In the genomic region with DNA sequence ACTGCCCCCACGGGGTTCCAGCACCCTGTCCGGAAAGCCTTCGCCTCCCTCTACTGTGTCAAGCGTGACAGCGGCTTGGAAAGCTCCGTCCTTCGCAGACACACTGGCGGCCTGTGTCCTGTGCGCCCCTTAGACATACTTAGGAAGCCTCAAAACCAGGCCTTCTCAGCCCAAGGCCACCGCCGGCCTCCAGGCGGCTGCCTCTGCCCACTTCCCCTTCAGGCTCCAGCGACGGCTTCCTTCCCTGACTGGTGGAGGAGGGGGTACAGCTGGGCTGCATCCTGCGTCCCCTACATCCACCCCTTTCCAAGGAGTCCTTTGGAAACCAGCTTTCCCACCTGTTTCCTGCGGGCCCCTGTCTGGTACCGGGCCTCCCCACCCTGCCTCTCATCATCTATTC, we compare ENCODE assay signal across 12 cellular contexts. TPM values are rescaled to one million over a fixed set of nuclear protein-coding genes. Genes with fewer than 3 reads are reported as not detected.
A peak's percentile ranks its signal among the peaks of the same experiment; 100 is the strongest.
DNase-seq lines count a peak whose midpoint lies in the region; ATAC-seq and TF ChIP-seq lines count a peak whose summit lies in the region.
"Had no signal": no experiment of that assay in that cellular context is flagged by ENCODE, and none has a peak within 500 bp of the region (broad histone marks: within the 10 kb centered on the region; RNA-seq: fewer than 3 reads in every experiment).

No MANE protein-coding gene starts in this region.

- TF ChIP-seq CTCF in CD14-positive monocyte (IDR thresholded peaks at IDR 0.05) (no peak), natural killer cell (IDR thresholded peaks at IDR 0.05) (no peak)

- DNase-seq in CD14-positive monocyte (ENCODE audit: low spot score): no peak
- DNase-seq in H7: peak; percentile 51
- DNase-seq in activated CD8-positive, alpha-beta memory T cell treated with anti-CD3 and anti-CD28 coated beads, Interleukin-2, amount 10 ng/mL, durations not matched to agents 7 days and 5 days: peak; percentile 34
- no peak for DNase-seq in natural killer cell
- DNase-seq in DMS 273 treated with DMSO at 0.1 percent for 48 hours (lab: John Stamatoyannopoulos, UW): no peak
- DNase-seq in NCI-H524 treated with DMSO at 0.1 percent for 48 hours (lab: John Stamatoyannopoulos, UW): no peak
- DNase-seq: NCI-H1092, NCI-H510A treated with DMSO at 0.1 percent for 48 hours had no signal

- ATAC-seq in activated CD8-positive, alpha-beta memory T cell treated with anti-CD3 and anti-CD28 coated beads, Interleukin-2, amount 10 ng/mL, durations not matched to agents 7 days and 5 days: no peak
- ATAC-seq in natural killer cell: peak; percentile 36 to 61 (median 53)
- no peak for ATAC-seq in GM21723 (IDR thresholded peaks at IDR 0.05; ENCODE audit: unreplicated experiment)
- no peak for ATAC-seq in HG03378 (IDR thresholded peaks at IDR 0.05; ENCODE audit: unreplicated experiment)
- ATAC-seq: heart left ventricle had no signal

- H3K4me3 ChIP-seq in H7 (ENCODE audit: insufficient read depth, low read depth, low read length): no peak overlapping the region
- H3K4me3 ChIP-seq: skin epidermis had no signal

- H3K36me3 ChIP-seq in H7 (replicated peaks; ENCODE audit: control insufficient read depth, insufficient read depth, low read length): no peaks in the 10 kb centered on the region
- H3K36me3 ChIP-seq: heart left ventricle had no signal

- intact Hi-C loops in CD14-positive monocyte (cut with micrococcal nuclease) (no loop called here), natural killer cell (cut with micrococcal nuclease) (loop anchor here (5.0 kb wide), 1 partner anchor 109 kb away; no protein-coding TSS in a partner anchor)

- H3K27ac Mint-ChIP-seq in CD14-positive monocyte: peak overlapping the region; percentile 33 to 93 (median 84)
- no peak overlapping the region for H3K27ac Mint-ChIP-seq in activated CD8-positive, alpha-beta memory T cell treated with anti-CD3 and anti-CD28 coated beads, Interleukin-2, amount 10 ng/mL, durations not matched to agents 7 days and 5 days
- peak overlapping the region in 1 of 2 donors; percentile 74 for H3K27ac Mint-ChIP-seq in natural killer cell

- peaks cover 10 to 14% of the 10 kb centered on the region in 2 donors for H3K36me3 Mint-ChIP-seq in CD14-positive monocyte
- no peaks in the 10 kb centered on the region for H3K36me3 Mint-ChIP-seq in activated CD8-positive, alpha-beta memory T cell treated with anti-CD3 and anti-CD28 coated beads, Interleukin-2, amount 10 ng/mL, durations not matched to agents 7 days and 5 days
- no peaks in the 10 kb centered on the region for H3K36me3 Mint-ChIP-seq in natural killer cell

- H3K27me3 ChIP-seq in H7 (ENCODE audit: control insufficient read depth, insufficient read depth, low read length): no peaks in the 10 kb centered on the region

- H3K4me3 Mint-ChIP-seq in CD14-positive monocyte (peak overlapping the region; percentile 55 to 80), natural killer cell (no peak overlapping the region)
- no peak overlapping the region for H3K4me3 Mint-ChIP-seq in activated CD8-positive, alpha-beta memory T cell treated with anti-CD3 and anti-CD28 coated beads, Interleukin-2, amount 10 ng/mL, durations not matched to agents 7 days and 5 days

- H3K27me3 Mint-ChIP-seq in CD14-positive monocyte (ENCODE audit: low read depth in 3 of 3) (peaks cover 4 to 11% (median 10%) of the 10 kb centered on the region in 3 donors), natural killer cell (ENCODE audit: low read depth in 2 of 2) (peaks cover 7 to 15% of the 10 kb centered on the region in 2 donors)
- H3K27me3 Mint-ChIP-seq in activated CD8-positive, alpha-beta memory T cell treated with anti-CD3 and anti-CD28 coated beads, Interleukin-2, amount 10 ng/mL, durations not matched to agents 7 days and 5 days: peaks cover 15% of the 10 kb centered on the region

- peaks cover 60% of the 10 kb centered on the region for H3K4me1 Mint-ChIP-seq in CD14-positive monocyte
- peaks cover 12% of the 10 kb centered on the region for H3K4me1 Mint-ChIP-seq in activated CD8-positive, alpha-beta memory T cell treated with anti-CD3 and anti-CD28 coated beads, Interleukin-2, amount 10 ng/mL, durations not matched to agents 7 days and 5 days
- H3K4me1 Mint-ChIP-seq in natural killer cell: peaks cover 6 to 27% of the 10 kb centered on the region in 2 donors

- H3K9me3 Mint-ChIP-seq in CD14-positive monocyte (peaks cover 0 to 1% (median 0%) of the 10 kb centered on the region in 7 donors), natural killer cell (no peaks in the 10 kb centered on the region)
- no peaks in the 10 kb centered on the region for H3K9me3 Mint-ChIP-seq in activated CD8-positive, alpha-beta memory T cell treated with anti-CD3 and anti-CD28 coated beads, Interleukin-2, amount 10 ng/mL, durations not matched to agents 7 days and 5 days (ENCODE audit: low read depth)

- CTCF ChIA-PET in activated CD8-positive, alpha-beta memory T cell treated with anti-CD3 and anti-CD28 coated beads, Interleukin-2, amount 10 ng/mL, durations not matched to agents 7 days and 5 days (lab: Charles Lee): interaction anchor here (0.6 to 2.4 kb wide), 3 partner anchors 19 to 130 kb away, joined by 3 to 12 read pairs (median 3); no protein-coding TSS in a partner anchor

RNA-seq across cellular contexts. Expression of gene CACNA2D4, which starts 2.5 kb away (rescaled TPM):
- polyA plus RNA-seq in CD14-positive monocyte: 10 to 100 TPM; 17.8 to 22.1 TPM
- 0.03 and 0.22 TPM in 2 replicates for total RNA-seq in H7 (2014; rRNA removed; shearing (Covaris generic))
- 1 to 10 TPM; 5.9 to 8.2 TPM for total RNA-seq in activated CD8-positive, alpha-beta memory T cell treated with anti-CD3 and anti-CD28 coated beads, Interleukin-2, amount 10 ng/mL, durations not matched to agents 7 days and 5 days
- total RNA-seq in natural killer cell: 10 to 100 TPM; 26.5 to 49.6 (median 34.9) TPM

Comparison
In these comparisons a context has a peak if more than half of its experiments do, and no peak if none do; other contexts are left out.
1. DNase-seq: peak in H7 (single experiment) and activated CD8-positive, alpha-beta memory T cell treated with anti-CD3 and anti-CD28 coated beads, Interleukin-2, amount 10 ng/mL, durations not matched to agents 7 days and 5 days (single experiment); none in CD14-positive monocyte (single experiment), natural killer cell (single experiment), DMS 273 treated with DMSO at 0.1 percent for 48 hours (single experiment) and NCI-H524 treated with DMSO at 0.1 percent for 48 hours (single experiment).
2. H3K4me3 Mint-ChIP-seq: peak in CD14-positive monocyte (2 of 2); none in activated CD8-positive, alpha-beta memory T cell treated with anti-CD3 and anti-CD28 coated beads, Interleukin-2, amount 10 ng/mL, durations not matched to agents 7 days and 5 days (single experiment) and natural killer cell (single experiment).
3. ATAC-seq: peak in natural killer cell (3 of 3); none in activated CD8-positive, alpha-beta memory T cell treated with anti-CD3 and anti-CD28 coated beads, Interleukin-2, amount 10 ng/mL, durations not matched to agents 7 days and 5 days (single experiment), GM21723 (single experiment) and HG03378 (single experiment).